In the genomic region with DNA sequence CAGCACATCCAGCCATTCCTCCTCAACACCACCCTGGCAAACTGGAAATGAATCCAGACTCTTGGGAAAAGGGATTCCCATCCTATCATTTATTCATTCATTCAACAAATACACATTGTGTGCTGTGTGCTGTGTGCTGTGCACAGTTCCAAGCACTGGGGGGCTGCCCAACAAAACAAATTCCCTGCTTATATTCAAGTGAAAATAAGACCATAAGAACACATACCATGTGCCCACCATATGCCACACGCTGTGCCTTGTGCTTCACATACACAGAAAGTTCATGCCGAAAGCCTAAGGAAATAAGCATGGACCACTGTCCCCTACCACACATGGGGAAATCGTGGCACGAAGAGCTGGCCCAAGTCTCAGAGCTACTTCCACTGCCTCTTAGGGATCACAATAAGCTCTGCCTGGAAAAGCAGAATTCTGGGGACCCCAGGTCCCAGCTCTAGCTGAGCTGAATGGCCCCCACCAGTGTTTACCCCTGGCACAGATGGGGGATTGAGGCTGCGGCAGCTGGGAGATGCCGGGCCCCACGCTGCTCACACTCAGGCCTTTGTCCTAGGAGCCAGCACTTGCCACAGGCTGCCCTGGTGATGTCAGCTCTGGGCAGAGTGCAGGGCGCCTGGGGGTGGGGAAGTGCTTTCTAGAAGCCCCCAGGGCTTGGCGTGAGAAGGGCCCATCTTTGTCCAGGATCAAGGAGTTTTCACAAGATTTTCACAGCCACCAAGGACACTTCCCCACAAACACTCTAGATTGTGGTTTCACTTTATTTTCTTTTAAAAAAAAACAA, we compare ENCODE assay signal across 1 cellular context.
TF ChIP-seq lines count a peak whose summit lies in the region.

No MANE protein-coding gene starts in this region.

TF ChIP-seq in SK-N-SH, 30 proteins besides CTCF, POLR2A, EP300 and RAD21 (continued from another document):
- TF ChIP-seq, protein P1, sequence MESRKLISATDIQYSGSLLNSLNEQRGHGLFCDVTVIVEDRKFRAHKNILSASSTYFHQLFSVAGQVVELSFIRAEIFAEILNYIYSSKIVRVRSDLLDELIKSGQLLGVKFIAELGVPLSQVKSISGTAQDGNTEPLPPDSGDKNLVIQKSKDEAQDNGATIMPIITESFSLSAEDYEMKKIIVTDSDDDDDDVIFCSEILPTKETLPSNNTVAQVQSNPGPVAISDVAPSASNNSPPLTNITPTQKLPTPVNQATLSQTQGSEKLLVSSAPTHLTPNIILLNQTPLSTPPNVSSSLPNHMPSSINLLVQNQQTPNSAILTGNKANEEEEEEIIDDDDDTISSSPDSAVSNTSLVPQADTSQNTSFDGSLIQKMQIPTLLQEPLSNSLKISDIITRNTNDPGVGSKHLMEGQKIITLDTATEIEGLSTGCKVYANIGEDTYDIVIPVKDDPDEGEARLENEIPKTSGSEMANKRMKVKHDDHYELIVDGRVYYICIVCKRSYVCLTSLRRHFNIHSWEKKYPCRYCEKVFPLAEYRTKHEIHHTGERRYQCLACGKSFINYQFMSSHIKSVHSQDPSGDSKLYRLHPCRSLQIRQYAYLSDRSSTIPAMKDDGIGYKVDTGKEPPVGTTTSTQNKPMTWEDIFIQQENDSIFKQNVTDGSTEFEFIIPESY (IDR thresholded peaks at IDR 0.05; ENCODE audit: borderline replicate concordance, low read depth): no peak
- TF ChIP-seq GABPA (IDR thresholded peaks at IDR 0.05; ENCODE audit: low read depth): no peak
- TF ChIP-seq NRF1 (IDR thresholded peaks at IDR 0.05; ENCODE audit: low read depth, low read length): no peak
- no peak for TF ChIP-seq MEF2A (IDR thresholded peaks at IDR 0.05; ENCODE audit: borderline replicate concordance, low read depth)
- TF ChIP-seq MXI1 (IDR thresholded peaks at IDR 0.05; ENCODE audit: low read depth, low read length): no peak
- no peak for TF ChIP-seq NFIC (IDR thresholded peaks at IDR 0.05; ENCODE audit: borderline replicate concordance)
- no peak for TF ChIP-seq FOXJ3 (CRISPR knock-in tag; IDR thresholded peaks at IDR 0.05)
